In genomic region chr3:126683069-126683468, GRCh38 we compare ENCODE assay signal across 6 cellular contexts.
"Had no signal": no experiment of that assay in that cellular context is flagged by ENCODE, and none has a peak within 500 bp of the region (broad histone marks: within the 10 kb centered on the region; RNA-seq: fewer than 3 reads in every experiment).

No MANE protein-coding gene starts in this region.

- DNase-seq: H9, HCEC 1CT, IMR-90 had no signal

- H3K4me3 ChIP-seq: GM23338 had no signal

- H3K4me2 ChIP-seq: GM23338 had no signal

- H3K4me3 Mint-ChIP-seq: GM23338 had no signal

- H3K27ac Mint-ChIP-seq: GM23338, H9 had no signal

- FAIRE-seq: H1, H54 had no signal

- H3K9me3 Mint-ChIP-seq: GM23338, H9 had no signal
